ENCODE assay signal across 8 cellular contexts in genomic region chr1:235917267-235917811, GRCh38. TPM values are rescaled to one million over a fixed set of nuclear protein-coding genes. Genes with fewer than 3 reads are reported as not detected.
DNase-seq lines count a peak whose midpoint lies in the region; ATAC-seq lines count a peak whose summit lies in the region.

No MANE protein-coding gene starts in this region.

- no peaks in the 10 kb centered on the region for H3K9me3 Mint-ChIP-seq in activated naive CD4-positive, alpha-beta T cell treated with anti-CD3 and anti-CD28 coated beads, Interleukin-2, amount 50 U/mL, for 24 hours

- in situ Hi-C loops in ACHN (cut with HindIII; ENCODE audit: low pct_ligation_motif_present, low pct_unique_long_range_greater_than_20kb, low sequenced_read_pairs) (no loop called here), SK-MEL-5 (cut with HindIII; ENCODE audit: low pct_unique_long_range_greater_than_20kb, low sequenced_read_pairs) (no loop called here)

- ATAC-seq in GM18909 (IDR thresholded peaks at IDR 0.05; ENCODE audit: poor library complexity, unreplicated experiment) (peak; percentile 89), HG03469 (IDR thresholded peaks at IDR 0.05; ENCODE audit: unreplicated experiment) (peak; percentile 73), left cardiac atrium (peak; percentile 93 to 94)

- no peaks in the 10 kb centered on the region for H3K27me3 Mint-ChIP-seq in activated naive CD4-positive, alpha-beta T cell treated with anti-CD3 and anti-CD28 coated beads, Interleukin-2, amount 50 U/mL, for 24 hours

- peak overlapping the region; percentile 20 for H3K4me3 Mint-ChIP-seq in activated naive CD4-positive, alpha-beta T cell treated with anti-CD3 and anti-CD28 coated beads, Interleukin-2, amount 50 U/mL, for 24 hours

- H3K4me1 Mint-ChIP-seq in activated naive CD4-positive, alpha-beta T cell treated with anti-CD3 and anti-CD28 coated beads, Interleukin-2, amount 50 U/mL, for 24 hours, result peaks cover 31% of the 10 kb centered on the region

- intact Hi-C loops in left cardiac atrium (cut with DNase I), result no loop called here

- H3K36me3 Mint-ChIP-seq in activated naive CD4-positive, alpha-beta T cell treated with anti-CD3 and anti-CD28 coated beads, Interleukin-2, amount 50 U/mL, for 24 hours, result no peaks in the 10 kb centered on the region

- peak overlapping the region; percentile 95 for H3K27ac Mint-ChIP-seq in activated naive CD4-positive, alpha-beta T cell treated with anti-CD3 and anti-CD28 coated beads, Interleukin-2, amount 50 U/mL, for 24 hours

- DNase-seq in ACHN, result peak; percentile 99
- DNase-seq in SK-MEL-5 (ENCODE audit: low read depth, low spot score), result peak; percentile 100
- DNase-seq in left cardiac atrium, result peak; percentile 63
- peak; percentile 97 for DNase-seq in smooth muscle cell of the brain vasculature (ENCODE audit: low read depth, low spot score)
- no peak for DNase-seq in NCI-H2227 treated with DMSO at 0.1 percent for 48 hours (lab: John Stamatoyannopoulos, UW)

RNA-seq across cellular contexts. Expression of gene LYST, which starts 50.6 kb away (rescaled TPM):
- total RNA-seq in SK-MEL-5 (2014; rRNA removed; shearing (Covaris generic)), result 146 and 166 TPM in 2 replicates
- 69.2 and 92.3 TPM in 2 replicates for polyA plus RNA-seq in SK-MEL-5 (2015; cell fraction: cytosol; rRNA removed)
- 374 and 406 TPM in 2 replicates for polyA plus RNA-seq in SK-MEL-5 (2015; cell fraction: nucleus; rRNA removed)
- total RNA-seq in left cardiac atrium, result 10 to 100 TPM; 10.7 to 16.2 TPM
